ENCODE assay signal across 12 cellular contexts in the genomic region with DNA sequence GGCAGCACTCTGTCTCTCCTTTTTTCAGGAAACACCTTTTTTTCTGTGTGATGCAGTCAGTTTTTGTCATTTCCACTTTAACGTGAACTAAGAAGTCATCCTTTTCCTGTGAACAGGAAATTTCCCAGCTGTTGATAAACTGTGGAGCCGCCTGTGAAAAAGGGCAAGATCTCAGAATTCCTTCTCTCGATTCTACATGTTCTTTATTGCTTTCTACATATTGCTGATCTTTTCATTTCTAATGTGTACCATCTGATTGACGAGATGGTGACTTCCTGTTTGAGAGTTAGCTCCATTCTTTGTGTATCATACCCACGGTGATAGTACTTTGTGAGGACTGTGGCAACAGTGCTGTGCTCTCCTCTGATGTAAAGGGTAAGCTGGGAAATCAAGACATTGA. TPM values are rescaled to one million over a fixed set of nuclear protein-coding genes. Genes with fewer than 3 reads are reported as not detected.
DNase-seq lines count a peak whose midpoint lies in the region; ATAC-seq and TF ChIP-seq lines count a peak whose summit lies in the region.
"Had no signal": no experiment of that assay in that cellular context is flagged by ENCODE, and none has a peak within 500 bp of the region (broad histone marks: within the 10 kb centered on the region; RNA-seq: fewer than 3 reads in every experiment).

No MANE protein-coding gene starts in this region.

- H3K9me3 Mint-ChIP-seq in activated T-helper 2 cell treated with anti-CD3 and anti-CD28 coated beads, Interferon-gamma antibody, Interleukin-2, Interleukin-4, amounts not matched to agents 10 μg/mL and 5 μg/mL and 100 μg/mL, durations not matched to agents 14 hours and 24 hours and 36 hours: no peaks in the 10 kb centered on the region
- H3K9me3 Mint-ChIP-seq in neural crest cell: no peaks in the 10 kb centered on the region

- peaks cover 57% of the 10 kb centered on the region for H3K4me1 Mint-ChIP-seq in activated T-helper 2 cell treated with anti-CD3 and anti-CD28 coated beads, Interferon-gamma antibody, Interleukin-2, Interleukin-4, amounts not matched to agents 10 μg/mL and 5 μg/mL and 100 μg/mL, durations not matched to agents 14 hours and 24 hours and 36 hours (ENCODE audit: low read depth)
- peaks cover 31% of the 10 kb centered on the region for H3K4me1 Mint-ChIP-seq in neural crest cell

- H3K36me3 Mint-ChIP-seq in activated T-helper 2 cell treated with anti-CD3 and anti-CD28 coated beads, Interferon-gamma antibody, Interleukin-2, Interleukin-4, amounts not matched to agents 10 μg/mL and 5 μg/mL and 100 μg/mL, durations not matched to agents 14 hours and 24 hours and 36 hours (ENCODE audit: low read depth): no peaks in the 10 kb centered on the region
- H3K36me3 Mint-ChIP-seq in neural crest cell (ENCODE audit: low read depth): no peaks in the 10 kb centered on the region

- H3K27ac Mint-ChIP-seq in activated T-helper 2 cell treated with anti-CD3 and anti-CD28 coated beads, Interferon-gamma antibody, Interleukin-2, Interleukin-4, amounts not matched to agents 10 μg/mL and 5 μg/mL and 100 μg/mL, durations not matched to agents 14 hours and 24 hours and 36 hours: peak overlapping the region; percentile 86
- H3K27ac Mint-ChIP-seq in neural crest cell (ENCODE audit: unreplicated experiment): peak overlapping the region; percentile 2

- ATAC-seq in GM21576 (IDR thresholded peaks at IDR 0.05; ENCODE audit: unreplicated experiment): peak; percentile 54
- ATAC-seq in HG03457 (IDR thresholded peaks at IDR 0.05; ENCODE audit: unreplicated experiment): no peak
- ATAC-seq: foreskin keratinocyte had no signal

- intact Hi-C loops in activated T-helper 2 cell treated with anti-CD3 and anti-CD28 coated beads, Interferon-gamma antibody, Interleukin-2, Interleukin-4, amounts not matched to agents 10 μg/mL and 5 μg/mL and 100 μg/mL, durations not matched to agents 14 hours and 24 hours and 36 hours (cut with micrococcal nuclease): loop anchor here (1.0 kb wide), 2 partner anchors 8 to 48 kb away; no protein-coding TSS in a partner anchor

- H3K27me3 Mint-ChIP-seq in activated T-helper 2 cell treated with anti-CD3 and anti-CD28 coated beads, Interferon-gamma antibody, Interleukin-2, Interleukin-4, amounts not matched to agents 10 μg/mL and 5 μg/mL and 100 μg/mL, durations not matched to agents 14 hours and 24 hours and 36 hours (ENCODE audit: low read depth): no peaks in the 10 kb centered on the region
- no peaks in the 10 kb centered on the region for H3K27me3 Mint-ChIP-seq in neural crest cell (ENCODE audit: low read depth)

- TF ChIP-seq CTCF in GM12865 (IDR thresholded peaks at IDR 0.05; ENCODE audit: insufficient read depth, low read depth, low read length, missing control alignments) (no peak), neural crest cell (conservative IDR thresholded peaks at IDR 0.05) (no peak)

- H3K4me3 ChIP-seq in GM12865 (ENCODE audit: low read depth, low read length): peak overlapping the region; percentile 43
- H3K4me3 ChIP-seq: lung, MG63 had no signal

- DNase-seq in GM12865 (ENCODE audit: low read depth) (no peak), neural crest cell (ENCODE audit: low read depth, low spot score) (no peak), NCI-H774 (lab: John Stamatoyannopoulos, UW) (no peak), COR-L47 (lab: John Stamatoyannopoulos, UW) (no peak), amniotic stem cell (lab: John Stamatoyannopoulos, UW) (no peak)
- DNase-seq in activated T-helper 2 cell treated with anti-CD3 and anti-CD28 coated beads, Interferon-gamma antibody, Interleukin-2, Interleukin-4, amounts not matched to agents 10 μg/mL and 5 μg/mL and 100 μg/mL, durations not matched to agents 14 hours and 24 hours and 36 hours (ENCODE audit: low spot score): no peak
- DNase-seq: foreskin keratinocyte, MG63, WERI-Rb-1 had no signal

- peak overlapping the region; percentile 75 for H3K4me3 Mint-ChIP-seq in activated T-helper 2 cell treated with anti-CD3 and anti-CD28 coated beads, Interferon-gamma antibody, Interleukin-2, Interleukin-4, amounts not matched to agents 10 μg/mL and 5 μg/mL and 100 μg/mL, durations not matched to agents 14 hours and 24 hours and 36 hours (ENCODE audit: low read depth)
- H3K4me3 Mint-ChIP-seq in neural crest cell: no peak overlapping the region

RNA-seq across cellular contexts. Expression of a gene that starts 50.4 kb away (rescaled TPM):
- 37.8 and 47.4 TPM in 2 replicates for total RNA-seq in activated T-helper 2 cell treated with anti-CD3 and anti-CD28 coated beads, Interferon-gamma antibody, Interleukin-2, Interleukin-4, amounts not matched to agents 10 μg/mL and 5 μg/mL and 100 μg/mL, durations not matched to agents 14 hours and 24 hours and 36 hours
- 50.2 and 56.6 TPM in 2 replicates for total RNA-seq in neural crest cell
